Comparison of ENCODE assay signal across 8 cellular contexts in the genomic region with DNA sequence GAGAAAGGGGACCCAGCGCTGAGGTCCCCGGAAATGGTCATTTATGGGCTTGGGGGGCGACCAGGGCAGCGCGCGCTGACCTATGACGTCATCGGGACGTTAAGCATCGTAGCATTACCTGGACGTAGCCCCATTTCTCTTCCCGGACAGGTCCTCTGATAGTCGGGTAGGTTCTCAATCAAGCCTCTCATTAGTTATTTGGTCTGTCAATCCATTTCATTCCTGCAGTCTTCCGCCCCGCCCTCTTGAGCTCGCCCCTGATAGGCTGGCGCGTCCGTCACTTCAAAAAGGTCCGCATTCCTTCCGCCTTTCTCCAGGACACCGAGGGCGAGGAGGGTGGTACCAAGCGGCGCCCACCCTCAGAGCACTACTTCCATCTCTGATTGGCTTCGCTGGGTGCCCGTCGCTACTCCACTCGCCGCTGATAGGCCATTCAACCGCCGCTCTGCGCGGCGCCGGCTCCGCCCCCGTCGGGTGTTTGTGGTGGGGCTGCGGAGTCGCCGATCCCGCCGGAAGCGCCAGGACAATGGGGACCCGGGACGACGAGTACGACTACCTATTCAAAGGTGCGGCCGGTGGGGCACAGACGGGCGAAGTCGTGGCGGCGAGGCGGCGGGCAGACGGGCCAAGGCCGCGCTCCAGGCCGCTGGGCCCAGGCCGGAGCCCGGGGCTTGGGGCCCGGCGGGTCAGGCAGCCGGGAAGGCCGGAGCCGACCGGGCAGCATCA. TPM values are rescaled to one million over a fixed set of nuclear protein-coding genes. Genes with fewer than 3 reads are reported as not detected.
DNase-seq lines count a peak whose midpoint lies in the region; ATAC-seq and TF ChIP-seq lines count a peak whose summit lies in the region.

A gene (plus strand): TSS at position 470 of the 726 bp plus-strand sequence. CDS start 57 bp downstream, at position 527.

- WGBS in suprapubic skin = 0% methylated on average over 49 of the region's 70 CpGs

- H3K27ac ChIP-seq in suprapubic skin = peak within 1 kb of the TSS; percentile 100

- ATAC-seq in HG02610 (IDR thresholded peaks at IDR 0.05; ENCODE audit: unreplicated experiment) = peak; percentile 90
- ATAC-seq in activated naive CD4-positive, alpha-beta T cell treated with anti-CD3 and anti-CD28 coated beads, Interleukin-2, amount 50 U/mL, for 72 hours = peak; percentile 92 to 93

- H3K9me3 Mint-ChIP-seq in activated naive CD4-positive, alpha-beta T cell treated with anti-CD3 and anti-CD28 coated beads, Interleukin-2, amount 50 U/mL, for 72 hours = peaks cover 0 to 7% of the 10 kb centered on the region in 2 donors

- no peaks in the 10 kb centered on the region for H3K36me3 ChIP-seq in suprapubic skin

- H3K27ac Mint-ChIP-seq in activated naive CD4-positive, alpha-beta T cell treated with anti-CD3 and anti-CD28 coated beads, Interleukin-2, amount 50 U/mL, for 72 hours = peak within 1 kb of the TSS; percentile 95 to 97

- no peak for TF ChIP-seq EP300 in suprapubic skin (IDR thresholded peaks at IDR 0.05)

- H3K4me1 ChIP-seq in suprapubic skin = peaks cover 71% of the 10 kb centered on the region

- TF ChIP-seq CTCF in suprapubic skin (IDR thresholded peaks at IDR 0.05) = no peak

- DNase-seq in NCI-H1092 treated with DMSO at 0.1 percent for 48 hours (lab: John Stamatoyannopoulos, UW) (peak; percentile 100), SKM-1 (lab: John Stamatoyannopoulos, UW; ENCODE audit: unreplicated experiment) (peak; percentile 99), globus pallidus (ENCODE audit: low spot score) (peak; percentile 100), nucleus accumbens (lab: John Stamatoyannopoulos, UW) (peak; percentile 83 to 100 (median 99)), suprapubic skin (ENCODE audit: low spot score in 2 of 2) (peak; percentile 99)
- DNase-seq in activated naive CD4-positive, alpha-beta T cell treated with anti-CD3 and anti-CD28 coated beads, Interleukin-2, amount 50 U/mL, for 72 hours (ENCODE audit: low spot score in 2 of 2) = peak; percentile 96 to 100

- peak within 1 kb of the TSS; percentile 89 for H3K4me3 ChIP-seq in GM08714 (ENCODE audit: low read length)
- H3K4me3 ChIP-seq in suprapubic skin = peak within 1 kb of the TSS; percentile 74

- H3K9me3 ChIP-seq in suprapubic skin = no peaks in the 10 kb centered on the region

- H3K27me3 ChIP-seq in suprapubic skin = no peaks in the 10 kb centered on the region

- H3K36me3 Mint-ChIP-seq in activated naive CD4-positive, alpha-beta T cell treated with anti-CD3 and anti-CD28 coated beads, Interleukin-2, amount 50 U/mL, for 72 hours = peaks cover 5 to 15% of the 10 kb centered on the region in 2 donors

- TF ChIP-seq POLR2A in suprapubic skin (IDR thresholded peaks at IDR 0.05) = peak in 1 of 2 donors; percentile 83

RNA-seq across cellular contexts. Expression of the gene that starts here (rescaled TPM):
- total RNA-seq in activated naive CD4-positive, alpha-beta T cell treated with anti-CD3 and anti-CD28 coated beads, Interleukin-2, amount 50 U/mL, for 72 hours = 10 to 100 TPM; 76.6 to 81.5 TPM
- 100 to 1,000 TPM in 1 of 4 donors, 10 to 100 TPM in 3; 44.8 to 104 (median 57.8) TPM for total RNA-seq in suprapubic skin

Comparison
In these comparisons a context has a peak if more than half of its experiments do, and no peak if none do; other contexts are left out.
1. Peak in every context shown above with its lines: DNase-seq, ATAC-seq, H3K4me3 ChIP-seq and H3K27ac ChIP-seq.